11 cellular contexts compared by ENCODE assay signal in the genomic region with DNA sequence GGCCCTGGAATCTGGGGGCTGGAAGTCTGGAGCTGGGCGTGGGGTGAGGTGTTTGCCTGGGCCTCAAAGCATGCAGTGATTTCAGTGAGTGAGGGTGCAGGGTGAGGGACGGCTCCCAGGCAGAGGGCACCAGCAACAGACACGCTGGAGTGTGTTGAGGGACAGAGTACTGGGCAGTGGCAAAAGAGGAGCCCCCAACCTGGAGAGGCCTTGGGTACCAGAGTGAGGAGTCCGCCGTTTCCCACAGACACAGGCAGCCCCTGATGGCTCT. TPM values are rescaled to one million over a fixed set of nuclear protein-coding genes. Genes with fewer than 3 reads are reported as not detected.
DNase-seq lines count a peak whose midpoint lies in the region; ATAC-seq and TF ChIP-seq lines count a peak whose summit lies in the region.
"Had no signal": no experiment of that assay in that cellular context is flagged by ENCODE, and none has a peak within 500 bp of the region (broad histone marks: within the 10 kb centered on the region; RNA-seq: fewer than 3 reads in every experiment).

No MANE protein-coding gene starts in this region.

- no peaks in the 10 kb centered on the region for H3K9me3 Mint-ChIP-seq in CD8-positive, alpha-beta T cell
- H3K9me3 Mint-ChIP-seq: activated CD4-positive, alpha-beta T cell treated with anti-CD3 and anti-CD28 coated beads, Interleukin-2, amount 10 ng/mL, durations not matched to agents 24 days and 14 days had no signal

- DNase-seq in CD8-positive, alpha-beta T cell = no peak
- DNase-seq in Peyer's patch (no peak), right cardiac atrium (no peak), CD1c-positive myeloid dendritic cell (ENCODE audit: extremely low spot score) (no peak)
- DNase-seq: activated CD4-positive, alpha-beta T cell treated with anti-CD3 and anti-CD28 coated beads, Interleukin-2, amount 10 ng/mL, durations not matched to agents 24 days and 14 days; activated naive CD4-positive, alpha-beta T cell; Caco-2; SW 1271 had no signal

- intact Hi-C loops in CD8-positive, alpha-beta T cell (cut with DNase I, micrococcal nuclease) = no loop called here
- intact Hi-C loops in right cardiac atrium (cut with DNase I) = no loop called here

- no peaks in the 10 kb centered on the region for H3K36me3 ChIP-seq in CD8-positive, alpha-beta T cell (ENCODE audit: insufficient read depth, low read length)
- no peaks in the 10 kb centered on the region for H3K36me3 ChIP-seq in Peyer's patch

- H3K27ac ChIP-seq in CD8-positive, alpha-beta T cell (ENCODE audit: low read depth, low read length) = no peak overlapping the region
- H3K27ac ChIP-seq in Peyer's patch = peak overlapping the region in 3 of 4 donors; percentile 25 to 60 (median 36)
- peak overlapping the region; percentile 32 for H3K27ac ChIP-seq in right cardiac atrium (ENCODE audit: low read length)
- peak overlapping the region in 13 of 21 experiments; percentile 18 to 91 (median 54) for H3K27ac ChIP-seq in skin epidermis

- H3K27me3 Mint-ChIP-seq in CD8-positive, alpha-beta T cell (ENCODE audit: low read depth) = no peaks in the 10 kb centered on the region
- H3K27me3 Mint-ChIP-seq: activated CD4-positive, alpha-beta T cell treated with anti-CD3 and anti-CD28 coated beads, Interleukin-2, amount 10 ng/mL, durations not matched to agents 24 days and 14 days had no signal

- H3K9me3 ChIP-seq in CD8-positive, alpha-beta T cell (ENCODE audit: low read length) = no peaks in the 10 kb centered on the region
- H3K9me3 ChIP-seq in Peyer's patch (no peaks in the 10 kb centered on the region), right cardiac atrium (ENCODE audit: control insufficient read depth, low read length) (no peaks in the 10 kb centered on the region)
- H3K9me3 ChIP-seq: Caco-2 had no signal

- CTCF ChIA-PET in CD8-positive, alpha-beta T cell (lab: Charles Lee) = interaction anchor here (1.9 to 3.7 kb wide), 3 partner anchors 8 to 53 kb away, joined by 9 to 52 read pairs (median 9); no protein-coding TSS in a partner anchor

- H3K27me3 ChIP-seq in CD8-positive, alpha-beta T cell (ENCODE audit: insufficient read depth, low read length) = no peaks in the 10 kb centered on the region
- H3K27me3 ChIP-seq in Peyer's patch (no peaks in the 10 kb centered on the region), right cardiac atrium (ENCODE audit: control insufficient read depth, insufficient read depth) (no peaks in the 10 kb centered on the region)

- peak overlapping the region; percentile 97 for H3K27ac Mint-ChIP-seq in CD8-positive, alpha-beta T cell

- WGBS in right cardiac atrium = 79% methylated on average over 5 of the region's 5 CpGs

- H3K4me1 ChIP-seq in CD8-positive, alpha-beta T cell (ENCODE audit: insufficient read depth, low read length) = peaks cover 26% of the 10 kb centered on the region
- peaks cover 13 to 57% (median 22%) of the 10 kb centered on the region in 4 donors for H3K4me1 ChIP-seq in Peyer's patch
- H3K4me1 ChIP-seq in right cardiac atrium (ENCODE audit: control insufficient read depth, insufficient read depth, low read length) = peaks cover 19% of the 10 kb centered on the region

- POLR2A ChIA-PET in CD8-positive, alpha-beta T cell (lab: Charles Lee) = interaction anchor here (1.1 to 4.8 kb wide), 6 partner anchors 8 to 41 kb away, joined by 3 to 46 read pairs (median 20); partner anchors contain the start of genes CERK and TBC1D22A

- TF ChIP-seq POLR2A in Peyer's patch (IDR thresholded peaks at IDR 0.05) = no peak

- H3K4me3 Mint-ChIP-seq in CD8-positive, alpha-beta T cell = no peak overlapping the region

- peaks cover 26% of the 10 kb centered on the region for H3K4me1 Mint-ChIP-seq in CD8-positive, alpha-beta T cell (ENCODE audit: low read depth)

- no peaks in the 10 kb centered on the region for H3K36me3 Mint-ChIP-seq in CD8-positive, alpha-beta T cell

- no peak for TF ChIP-seq CTCF in CD8-positive, alpha-beta T cell (IDR thresholded peaks at IDR 0.05)
- no peak for TF ChIP-seq CTCF in Peyer's patch (IDR thresholded peaks at IDR 0.05)

- ATAC-seq in CD8-positive, alpha-beta T cell = no peak
- ATAC-seq in right cardiac atrium (no peak), HG02840 (IDR thresholded peaks at IDR 0.05; ENCODE audit: low FRiP score, unreplicated experiment) (no peak), GM21529 (IDR thresholded peaks at IDR 0.05; ENCODE audit: unreplicated experiment) (no peak)

- H3K4me3 ChIP-seq in CD8-positive, alpha-beta T cell (ENCODE audit: low read depth, low read length) = no peak overlapping the region
- no peak overlapping the region for H3K4me3 ChIP-seq in Peyer's patch
- H3K4me3 ChIP-seq in right cardiac atrium (ENCODE audit: low read length) = no peak overlapping the region
- no peak overlapping the region for H3K4me3 ChIP-seq in skin epidermis

RNA-seq across cellular contexts. Expression of gene TBC1D22A, which starts 12.0 kb away (rescaled TPM):
- 10 to 100 TPM; 21.8 to 27.4 TPM for total RNA-seq in CD8-positive, alpha-beta T cell
- total RNA-seq in Peyer's patch = 10 to 100 TPM; 42.6 to 70.4 (median 55.1) TPM
- total RNA-seq in right cardiac atrium = 10 to 100 TPM; 15.3 to 17.3 (median 16.4) TPM
- 12.0 TPM for polyA plus RNA-seq in right cardiac atrium

RNA-seq across cellular contexts. Expression of gene CERK, which starts 12.4 kb away (rescaled TPM):
- 10 to 100 TPM; 93.5 to 95.0 TPM for total RNA-seq in CD8-positive, alpha-beta T cell
- total RNA-seq in Peyer's patch = 100 to 1,000 TPM in 1 of 4 donors, 10 to 100 TPM in 3; 89.1 to 131 (median 94.7) TPM
- 10 to 100 TPM; 59.5 to 83.5 (median 68.7) TPM for total RNA-seq in right cardiac atrium
- 32.6 TPM for polyA plus RNA-seq in right cardiac atrium
